In genomic region chr13:55001881-55002280, GRCh38 we compare ENCODE assay signal across 19 cellular contexts.
A peak's percentile ranks its signal among the peaks of the same experiment; 100 is the strongest.
DNase-seq lines count a peak whose midpoint lies in the region; ATAC-seq and TF ChIP-seq lines count a peak whose summit lies in the region.
"Had no signal": no experiment of that assay in that cellular context is flagged by ENCODE, and none has a peak within 500 bp of the region (broad histone marks: within the 10 kb centered on the region; RNA-seq: fewer than 3 reads in every experiment).

No MANE protein-coding gene starts in this region.

- POLR2A ChIA-PET in WTC11 (lab: Charles Lee): no interaction called here

- peak overlapping the region; percentile 64 for H2BK12ac ChIP-seq in H9 (ENCODE audit: insufficient read length, low read depth, low read length)

- H3K23me2 ChIP-seq in H9 (ENCODE audit: insufficient read length, low read depth, low read length, poor library complexity, severe bottlenecking): no peaks in the 10 kb centered on the region

- no peak overlapping the region for H2AK5ac ChIP-seq in H9 (ENCODE audit: insufficient read length, low read length)

- no peak overlapping the region for H3K18ac ChIP-seq in H9 (ENCODE audit: insufficient read length, low read depth, low read length)

- H3K9ac ChIP-seq in H9 (ENCODE audit: extremely low read depth, insufficient read length, low read length) (no peak overlapping the region), iPS-20b (ENCODE audit: low read depth, low read length) (peak overlapping the region; percentile 68; the same call in 1 of the 2 replicates)
- H3K9ac ChIP-seq: BLaER1 treated with 17β-estradiol and CSF1 and Interleukin-3, amounts not matched to agents 10 nM and 100 nM; GM23248 had no signal

- H3K4me1 ChIP-seq in H9 (ENCODE audit: insufficient read depth, low read length): peaks cover 9% of the 10 kb centered on the region; the same call in 1 of the 2 replicates
- peaks cover 27% of the 10 kb centered on the region; the same call in 1 of the 2 replicates for H3K4me1 ChIP-seq in iPS-20b (ENCODE audit: insufficient read depth, low read length)
- H3K4me1 ChIP-seq: BLaER1 treated with 17β-estradiol and CSF1 and Interleukin-3, amounts not matched to agents 10 nM and 100 nM had no signal

- H3K36me3 Mint-ChIP-seq in H9 (ENCODE audit: insufficient read depth in 1 of 3, low read depth in 3 of 3) (peaks cover 38 to 52% (median 46%) of the 10 kb centered on the region in 3 experiments), WTC11 (peaks cover 49% of the 10 kb centered on the region), HFFc6 (ENCODE audit: low read depth) (no peaks in the 10 kb centered on the region)
- H3K36me3 Mint-ChIP-seq: CD8-positive, alpha-beta T cell had no signal

- no peak overlapping the region for H3T11ph ChIP-seq in H9 (ENCODE audit: low read length)

- H3K27me3 Mint-ChIP-seq in H9 (ENCODE audit: low read depth) (no peaks in the 10 kb centered on the region), WTC11 (ENCODE audit: low read depth) (no peaks in the 10 kb centered on the region; the same call in 1 of the 2 replicates), HFFc6 (ENCODE audit: insufficient read depth) (no peaks in the 10 kb centered on the region)
- H3K27me3 Mint-ChIP-seq: B cell had no signal

- H3K4me3 Mint-ChIP-seq in H9 (peak overlapping the region in 1 of 2 experiments; percentile 31; a peak in 1 of 5 replicates), WTC11 (no peak overlapping the region; the same call in 1 of the 2 replicates), HFFc6 (no peak overlapping the region)
- H3K4me3 Mint-ChIP-seq: B cell; CD8-positive, alpha-beta T cell had no signal

- H3K9me3 ChIP-seq in H9 (ENCODE audit: control insufficient read depth, low read depth, low read length) (peaks cover 5% of the 10 kb centered on the region), iPS-20b (ENCODE audit: insufficient read depth, low read depth, low read length) (peaks cover 5% of the 10 kb centered on the region)

- no peak overlapping the region for H3K4me2 ChIP-seq in H9 (ENCODE audit: insufficient read depth, insufficient read length, low read length)
- H3K4me2 ChIP-seq: BLaER1 treated with 17β-estradiol and CSF1 and Interleukin-3, amounts not matched to agents 10 nM and 100 nM had no signal

- ATAC-seq in WTC11: peak; percentile 7; the same call in 1 of the 2 replicates
- no peak for ATAC-seq in GM21423 (IDR thresholded peaks at IDR 0.05; ENCODE audit: unreplicated experiment)
- ATAC-seq: CD8-positive, alpha-beta T cell; GM12878 had no signal

- H3K4me1 Mint-ChIP-seq in H9 (peaks cover 52 to 59% of the 10 kb centered on the region in 2 experiments), WTC11 (peaks cover 65% of the 10 kb centered on the region), HFFc6 (ENCODE audit: low read depth) (no peaks in the 10 kb centered on the region)
- H3K4me1 Mint-ChIP-seq: B cell had no signal

- WGBS in H9 (ENCODE audit: extremely low coverage, insufficient read length, low lambda C conversion rate): no CpG with 5 or more reads among the region's 2 CpGs

- H2AFZ ChIP-seq in H9 (ENCODE audit: low read length): no peak overlapping the region
- H2AFZ ChIP-seq: GM23248 had no signal

- no peak overlapping the region for H4K5ac ChIP-seq in H9 (ENCODE audit: insufficient read length, low read depth, low read length)

- no peak overlapping the region for H2BK15ac ChIP-seq in H9 (ENCODE audit: low read depth, low read length)

- H4K91ac ChIP-seq in H9 (ENCODE audit: insufficient read length, low read depth, low read length): no peak overlapping the region

- H3K9me3 Mint-ChIP-seq in H9 (peaks cover 19 to 38% of the 10 kb centered on the region in 2 experiments), WTC11 (peaks cover 48% of the 10 kb centered on the region), HFFc6 (peaks cover 61% of the 10 kb centered on the region)

- H3K27me3 ChIP-seq in H9 (ENCODE audit: insufficient read depth, low read length): no peaks in the 10 kb centered on the region
- H3K27me3 ChIP-seq in iPS-20b (ENCODE audit: insufficient read depth, low read length): no peaks in the 10 kb centered on the region
- H3K27me3 ChIP-seq: BLaER1 treated with 17β-estradiol and CSF1 and Interleukin-3, amounts not matched to agents 10 nM and 100 nM had no signal

- no peak for TF ChIP-seq CTCF in H9 (conservative IDR thresholded peaks at IDR 0.05)
- no peak for TF ChIP-seq CTCF in WTC11 (IDR thresholded peaks at IDR 0.05)
- no peak for TF ChIP-seq CTCF in HFFc6 (IDR thresholded peaks at IDR 0.05)

- H3K4ac ChIP-seq in H9 (ENCODE audit: low read depth, low read length): no peak overlapping the region

- peaks cover 4% of the 10 kb centered on the region; the same call in 1 of the 2 replicates for H3K36me3 ChIP-seq in iPS-20b (ENCODE audit: insufficient read depth, low read depth, low read length)
- H3K36me3 ChIP-seq: BLaER1 treated with 17β-estradiol and CSF1 and Interleukin-3, amounts not matched to agents 10 nM and 100 nM had no signal

- peak overlapping the region; percentile 89 to 98 (median 93) for H3K27ac Mint-ChIP-seq in H9
- H3K27ac Mint-ChIP-seq in WTC11: peak overlapping the region; percentile 97
- no peak overlapping the region for H3K27ac Mint-ChIP-seq in HFFc6
- H3K27ac Mint-ChIP-seq: B cell; CD8-positive, alpha-beta T cell had no signal

- DNase-seq in H9 (no peak), WTC11 (ENCODE audit: low spot score) (no peak), HFFc6 (no peak), AG08395 (ENCODE audit: low spot score) (no peak), NCI-H1436 treated with DMSO at 0.1 percent for 48 hours (lab: John Stamatoyannopoulos, UW) (no peak)
- DNase-seq: 8988T; Calu3; CD8-positive, alpha-beta T cell; DMS79 treated with DMSO at 0.1 percent for 48 hours; GF-D8; GM23248; H7; KG1 had no signal

- H2BK5ac ChIP-seq in H9 (ENCODE audit: insufficient read length, low read length): no peak overlapping the region

- no peaks in the 10 kb centered on the region for H3K79me1 ChIP-seq in H9 (ENCODE audit: insufficient read depth, low read depth, low read length, poor library complexity, severe bottlenecking)

- H3K4me3 ChIP-seq in iPS-20b (ENCODE audit: low read length): no peak overlapping the region; the same call in 1 of the 2 replicates
- H3K4me3 ChIP-seq: BLaER1 treated with 17β-estradiol and CSF1 and Interleukin-3, amounts not matched to agents 10 nM and 100 nM; GM12878; GM23248 had no signal

- H3K27ac ChIP-seq in H9 (ENCODE audit: insufficient read length, low read depth, low read length) (peak overlapping the region; percentile 80), iPS-20b (ENCODE audit: low read length) (peak overlapping the region; percentile 80)
- H3K27ac ChIP-seq: BLaER1 treated with 17β-estradiol and CSF1 and Interleukin-3, amounts not matched to agents 10 nM and 100 nM; GM23248; HL-60 had no signal

- no peaks in the 10 kb centered on the region for H3K79me2 ChIP-seq in H9 (ENCODE audit: insufficient read depth, low read length)

- H4K8ac ChIP-seq in H9 (replicated peaks; ENCODE audit: insufficient read length, low read depth, low read length): no peak overlapping the region

- CTCF ChIA-PET in WTC11 (lab: Charles Lee): interaction anchor here (0.6 to 1.5 kb wide), 2 partner anchors 11 to 51 kb away, joined by 3 to 6 read pairs; no protein-coding TSS in a partner anchor

- H2BK20ac ChIP-seq in H9 (ENCODE audit: low read depth, low read length, poor library complexity, severe bottlenecking): no peak overlapping the region

- no peak overlapping the region for H3K56ac ChIP-seq in H9 (ENCODE audit: insufficient read length, low read depth, low read length)

- no peak overlapping the region for H2BK120ac ChIP-seq in H9 (ENCODE audit: low read depth, low read length, poor library complexity, severe bottlenecking)

- no peaks in the 10 kb centered on the region for H4K20me1 ChIP-seq in H9 (ENCODE audit: control insufficient read depth, insufficient read depth, insufficient read length)
- H4K20me1 ChIP-seq: BLaER1 treated with 17β-estradiol and CSF1 and Interleukin-3, amounts not matched to agents 10 nM and 100 nM had no signal

- H3K23ac ChIP-seq in H9 (ENCODE audit: insufficient read length, low read depth, low read length): no peak overlapping the region

- no peak overlapping the region for H3K14ac ChIP-seq in H9 (ENCODE audit: insufficient read depth, low read length)

TF ChIP-seq in WTC11, 78 proteins besides CTCF, POLR2A, EP300 and RAD21:
- TF ChIP-seq PRRX2 (CRISPR knock-in tag; IDR thresholded peaks at IDR 0.05) (no peak), HMGA2 (CRISPR knock-in tag; IDR thresholded peaks at IDR 0.05) (no peak), ZNF219 (CRISPR knock-in tag; IDR thresholded peaks at IDR 0.05; ENCODE audit: borderline replicate concordance) (no peak), TCF7 (CRISPR knock-in tag; IDR thresholded peaks at IDR 0.05; ENCODE audit: low read depth) (no peak)
